ENCODE assay signal across 22 cellular contexts in the genomic region with DNA sequence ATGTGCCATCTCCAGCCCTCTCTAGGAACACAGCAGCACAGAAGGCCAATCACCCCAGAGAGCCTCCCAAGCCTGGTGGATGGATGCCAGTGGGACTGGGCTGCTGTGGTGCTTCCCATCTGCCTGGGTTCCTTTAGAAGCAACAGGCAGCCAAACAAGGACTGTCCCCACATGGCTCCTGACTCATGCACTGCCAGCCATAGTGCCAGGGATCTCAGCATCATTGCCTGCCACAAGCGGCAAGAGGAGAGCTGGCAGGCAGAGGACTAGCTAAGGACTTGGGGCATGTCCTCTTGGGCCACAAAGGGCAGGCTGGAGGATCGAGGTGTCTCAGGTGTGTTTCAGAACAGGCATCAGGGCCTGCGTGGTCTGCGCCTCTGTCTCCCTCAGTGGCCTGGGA. TPM values are rescaled to one million over a fixed set of nuclear protein-coding genes. Genes with fewer than 3 reads are reported as not detected.
DNase-seq lines count a peak whose midpoint lies in the region; ATAC-seq and TF ChIP-seq lines count a peak whose summit lies in the region.
"Had no signal": no experiment of that assay in that cellular context is flagged by ENCODE, and none has a peak within 500 bp of the region (broad histone marks: within the 10 kb centered on the region; RNA-seq: fewer than 3 reads in every experiment).

No MANE protein-coding gene starts in this region.

- H3K4me1 Mint-ChIP-seq in neural crest cell = no peaks in the 10 kb centered on the region

- H3K27me3 ChIP-seq in adrenal gland (no peaks in the 10 kb centered on the region), gastrocnemius medialis (no peaks in the 10 kb centered on the region)

- no peaks in the 10 kb centered on the region for H3K36me3 Mint-ChIP-seq in neural crest cell (ENCODE audit: low read depth)
- H3K36me3 Mint-ChIP-seq: CD4-positive, CD25-positive, alpha-beta regulatory T cell had no signal

- WGBS in adrenal gland, 4 donors = 86 to 98% (median 88%) methylated on average over 3 to 4 of the region's 4 CpGs

- H3K36me3 ChIP-seq in adrenal gland (replicated peaks in 1 of 2) (no peaks in the 10 kb centered on the region), gastrocnemius medialis (no peaks in the 10 kb centered on the region)

- H3K9me3 ChIP-seq in adrenal gland (replicated peaks in 1 of 3) = no peaks in the 10 kb centered on the region
- no peaks in the 10 kb centered on the region for H3K9me3 ChIP-seq in gastrocnemius medialis
- H3K9me3 ChIP-seq: A549 had no signal

- no peak for TF ChIP-seq POLR2A in adrenal gland (IDR thresholded peaks at IDR 0.05)
- TF ChIP-seq POLR2A in gastrocnemius medialis (IDR thresholded peaks at IDR 0.05) = peak in 1 of 2 donors; percentile 18

- H3K27ac Mint-ChIP-seq in neural crest cell (ENCODE audit: unreplicated experiment) = peak overlapping the region; percentile 58
- H3K27ac Mint-ChIP-seq: CD4-positive, CD25-positive, alpha-beta regulatory T cell had no signal

- H3K4me3 Mint-ChIP-seq in neural crest cell = no peak overlapping the region
- H3K4me3 Mint-ChIP-seq: CD4-positive, CD25-positive, alpha-beta regulatory T cell had no signal

- TF ChIP-seq CTCF in adrenal gland (IDR thresholded peaks at IDR 0.05) (no peak), neural crest cell (conservative IDR thresholded peaks at IDR 0.05) (no peak), gastrocnemius medialis (IDR thresholded peaks at IDR 0.05 in 4 of 5, conservative IDR thresholded peaks at IDR 0.05 in 1 of 5) (no peak)

- H3K4me1 ChIP-seq in adrenal gland (replicated peaks in 1 of 2) = peaks cover 0 to under 1% of the 10 kb centered on the region in 2 donors
- peaks cover 8 to 18% of the 10 kb centered on the region in 2 donors for H3K4me1 ChIP-seq in gastrocnemius medialis
- H3K4me1 ChIP-seq: A549 had no signal

- H3K27ac ChIP-seq in adrenal gland = peak overlapping the region in 1 of 5 donors; percentile 47
- peak overlapping the region; percentile 50 to 83 (median 78) for H3K27ac ChIP-seq in gastrocnemius medialis
- H3K27ac ChIP-seq: A549 had no signal

- DNase-seq in Ammon's horn (ENCODE audit: low spot score) = peak; percentile 48
- DNase-seq in adrenal gland = peak in 5 of 7 donors; percentile 22 to 73 (median 45)
- DNase-seq in neural crest cell (ENCODE audit: low read depth, low spot score) = no peak
- peak; percentile 86 to 95 for DNase-seq in gastrocnemius medialis
- DNase-seq in LoVo (ENCODE audit: low spot score) = no peak
- DNase-seq in NCI-H345 (lab: John Stamatoyannopoulos, UW) = no peak
- DNase-seq: CD4-positive, CD25-positive, alpha-beta regulatory T cell; DND-41; H7; Kasumi-1; MM.1S; NCI-H1048; NCI-H1417 treated with DMSO at 0.1 percent for 48 hours; NCI-H1930; NCI-H2227 treated with DMSO at 0.1 percent for 48 hours; NCI-H510A treated with DMSO at 0.1 percent for 48 hours; NCI-H82; OCI-M1 had no signal

- intact Hi-C loops in adrenal gland (cut with DNase I) (loop anchor here in 1 of 2 donors (10.0 kb wide), 2 partner anchors 591 to 681 kb away; no protein-coding TSS in a partner anchor), gastrocnemius medialis (cut with DNase I; ENCODE audit: low total_unique reads) (loop anchor here (5.0 kb wide), 1 partner anchor 119 kb away; no protein-coding TSS in a partner anchor)

- no peaks in the 10 kb centered on the region for H3K9me3 Mint-ChIP-seq in neural crest cell

- ATAC-seq in gastrocnemius medialis (peak; percentile 86 to 89), HG02759 (IDR thresholded peaks at IDR 0.05; ENCODE audit: unreplicated experiment) (no peak)
- ATAC-seq: A549, GM12878, Right ventricle myocardium inferior had no signal

- in situ Hi-C loops in gastrocnemius medialis (cut with MboI; ENCODE audit: low sequenced_read_pairs in 4 of 4) = loop anchor here in 3 of 4 donors (25.0 kb wide), 5 partner anchors 214 to 889 kb away; a partner anchor contains a TSS

- no peak overlapping the region for H3K4me3 ChIP-seq in adrenal gland
- no peak overlapping the region for H3K4me3 ChIP-seq in gastrocnemius medialis
- H3K4me3 ChIP-seq: A549, GM12878 had no signal

- no peaks in the 10 kb centered on the region for H3K27me3 Mint-ChIP-seq in neural crest cell (ENCODE audit: low read depth)

RNA-seq across cellular contexts. Expression of a gene that starts 23.4 kb away (rescaled TPM):
- total RNA-seq in adrenal gland (1 to 10 TPM; 4.5 to 9.8 (median 7.7) TPM), neural crest cell (40.4 and 44.0 TPM in 2 replicates), gastrocnemius medialis (1 to 10 TPM; 2.3 to 9.2 (median 6.2) TPM)
- 1 to 10 TPM; 4.0 to 8.1 (median 7.9) TPM for polyA plus RNA-seq in adrenal gland

Comparison
In these comparisons a context has a peak if more than half of its experiments do, and no peak if none do; other contexts are left out.
1. DNase-seq: peak in Ammon's horn (single experiment), adrenal gland (5 of 7) and gastrocnemius medialis (2 of 2); none in neural crest cell (single experiment), LoVo (single experiment) and NCI-H345 (single experiment).